ENCODE assay signal across 21 cellular contexts in the genomic region with DNA sequence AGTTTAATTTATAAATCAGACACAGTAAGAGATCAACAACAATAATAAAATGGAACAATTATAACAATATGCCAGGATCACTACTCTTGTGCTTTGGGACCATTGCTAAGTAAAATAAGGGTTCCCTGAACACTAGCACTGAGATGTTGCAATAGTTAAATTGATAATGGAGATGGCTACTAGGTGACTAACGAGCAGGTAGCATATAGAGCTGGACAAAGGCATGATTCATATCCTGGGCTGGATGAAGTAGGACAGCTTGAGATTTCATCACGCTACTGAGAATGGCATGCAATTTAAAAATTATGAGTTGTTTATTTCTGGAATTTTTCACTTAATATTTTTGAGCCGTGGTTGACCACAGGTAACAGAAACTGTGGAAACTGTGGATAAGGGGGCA. TPM values are rescaled to one million over a fixed set of nuclear protein-coding genes. Genes with fewer than 3 reads are reported as not detected.
DNase-seq lines count a peak whose midpoint lies in the region; ATAC-seq, FAIRE-seq and TF ChIP-seq lines count a peak whose summit lies in the region.
"Had no signal": no experiment of that assay in that cellular context is flagged by ENCODE, and none has a peak within 500 bp of the region (broad histone marks: within the 10 kb centered on the region; RNA-seq: fewer than 3 reads in every experiment).

No MANE protein-coding gene starts in this region.

- H3K4me2 ChIP-seq in A549: peak overlapping the region; percentile 56

- peaks cover 11% of the 10 kb centered on the region for H3K27me3 Mint-ChIP-seq in T-helper 2 cell treated with Interferon-gamma antibody and Interleukin-4, amounts not matched to agents 5 μg/mL and 100 μg/mL, for 36 hours (ENCODE audit: low read depth)

- no peaks in the 10 kb centered on the region for H3K9me3 Mint-ChIP-seq in T-helper 2 cell treated with Interferon-gamma antibody and Interleukin-4, amounts not matched to agents 5 μg/mL and 100 μg/mL, for 36 hours
- H3K9me3 Mint-ChIP-seq: activated T-helper 17 cell treated with anti-CD3 and anti-CD28 coated beads, Interleukin-2, amount 50 U/mL, for 72 hours had no signal

- peak; percentile 76 to 85 for ATAC-seq in A549
- ATAC-seq: activated CD8-positive, alpha-beta T cell treated with anti-CD3 and anti-CD28 coated beads, Interleukin-2, amount 10 ng/mL, durations not matched to agents 7 days and 5 days; activated T-helper 17 cell treated with anti-CD3 and anti-CD28 coated beads, Interleukin-2, amount 50 U/mL, for 72 hours; pancreas had no signal

- no peaks in the 10 kb centered on the region for H3K9me3 ChIP-seq in A549
- H3K9me3 ChIP-seq: pancreas, spleen had no signal

- no peak for TF ChIP-seq EP300 in A549 (IDR thresholded peaks at IDR 0.05)

- no peak overlapping the region for H3K27ac Mint-ChIP-seq in T-helper 2 cell treated with Interferon-gamma antibody and Interleukin-4, amounts not matched to agents 5 μg/mL and 100 μg/mL, for 36 hours
- H3K27ac Mint-ChIP-seq: activated CD8-positive, alpha-beta T cell treated with anti-CD3 and anti-CD28 coated beads, Interleukin-2, amount 10 ng/mL, durations not matched to agents 7 days and 5 days; activated T-helper 17 cell treated with anti-CD3 and anti-CD28 coated beads, Interleukin-2, amount 50 U/mL, for 72 hours had no signal

- DNase-seq in A549 (ENCODE audit: low read depth in 1 of 2, low spot score in 1 of 2) (peak in 1 of 2 experiments; percentile 51), HS-5 (ENCODE audit: low read depth) (peak; percentile 68), amniotic epithelial cell (ENCODE audit: low read depth) (peak; percentile 94), fibroblast of villous mesenchyme (ENCODE audit: low read depth) (peak; percentile 62), pons (ENCODE audit: low spot score) (no peak), retina (no peak)
- DNase-seq in T-helper 2 cell treated with Interferon-gamma antibody and Interleukin-4, amounts not matched to agents 5 μg/mL and 100 μg/mL, for 36 hours (ENCODE audit: low spot score): no peak
- no peak for DNase-seq in central memory CD4-positive, alpha-beta T cell
- DNase-seq: activated CD8-positive, alpha-beta T cell treated with anti-CD3 and anti-CD28 coated beads, Interleukin-2, amount 10 ng/mL, durations not matched to agents 7 days and 5 days; anterior cingulate cortex; effector CD4-positive, alpha-beta T cell; H7; Karpas-422; NCI-H1930; NCI-H748 treated with DMSO at 0.1 percent for 48 hours; pancreas; SIG-M5 had no signal

- FAIRE-seq in A549 (lab: Jason Lieb, UNC): peak; percentile 65
- FAIRE-seq: D721Med, islet of Langerhans, pancreas had no signal

- no peaks in the 10 kb centered on the region for H3K36me3 Mint-ChIP-seq in T-helper 2 cell treated with Interferon-gamma antibody and Interleukin-4, amounts not matched to agents 5 μg/mL and 100 μg/mL, for 36 hours (ENCODE audit: low read depth)

- TF ChIP-seq RAD21 in A549 (conservative IDR thresholded peaks at IDR 0.05 in 1 of 2, IDR thresholded peaks at IDR 0.05 in 1 of 2): no peak

- H3K4me3 ChIP-seq in A549 (no peak overlapping the region), fibroblast of villous mesenchyme (ENCODE audit: low read depth, low read length) (no peak overlapping the region)
- H3K4me3 ChIP-seq: pancreas, spleen had no signal

- no peak for TF ChIP-seq POLR2A in A549 (IDR thresholded peaks at IDR 0.05; ENCODE audit: low read length)

- peak overlapping the region; percentile 75 to 76 for H3K27ac ChIP-seq in A549
- H3K27ac ChIP-seq: pancreas, spleen had no signal

- 21% methylated on average over 3 of the region's 3 CpGs for WGBS in A549 (ENCODE audit: missing lambda C conversion rate)

- H3K4me1 ChIP-seq in A549: peaks cover 15% of the 10 kb centered on the region
- H3K4me1 ChIP-seq: pancreas, spleen had no signal

- CTCF ChIA-PET in A549 (lab: Yijun Ruan, JAX): interaction anchor here (0.6 to 4.3 kb wide), 7 partner anchors 9 to 495 kb away, joined by 3 to 31 read pairs (median 3); no protein-coding TSS in a partner anchor

- POLR2A ChIA-PET in A549 (lab: Yijun Ruan, JAX): no interaction called here

- no peaks in the 10 kb centered on the region for H3K4me1 Mint-ChIP-seq in T-helper 2 cell treated with Interferon-gamma antibody and Interleukin-4, amounts not matched to agents 5 μg/mL and 100 μg/mL, for 36 hours (ENCODE audit: low read depth)
- H3K4me1 Mint-ChIP-seq: activated T-helper 17 cell treated with anti-CD3 and anti-CD28 coated beads, Interleukin-2, amount 50 U/mL, for 72 hours had no signal

- TF ChIP-seq CTCF in A549 (IDR thresholded peaks at IDR 0.05) (no peak), fibroblast of villous mesenchyme (IDR thresholded peaks at IDR 0.05; ENCODE audit: insufficient read depth, low read depth, low read length) (no peak)

- no peak overlapping the region for H3K4me3 Mint-ChIP-seq in T-helper 2 cell treated with Interferon-gamma antibody and Interleukin-4, amounts not matched to agents 5 μg/mL and 100 μg/mL, for 36 hours
- H3K4me3 Mint-ChIP-seq: activated CD8-positive, alpha-beta T cell treated with anti-CD3 and anti-CD28 coated beads, Interleukin-2, amount 10 ng/mL, durations not matched to agents 7 days and 5 days; activated T-helper 17 cell treated with anti-CD3 and anti-CD28 coated beads, Interleukin-2, amount 50 U/mL, for 72 hours had no signal

TF ChIP-seq in A549, 52 proteins besides CTCF, POLR2A, EP300 and RAD21:
- TF ChIP-seq JUNB (IDR thresholded peaks at IDR 0.05) (peak; percentile 70), TP53 (CRISPR knock-in tag; IDR thresholded peaks at IDR 0.05) (no peak), EHMT2 (IDR thresholded peaks at IDR 0.05; ENCODE audit: low read depth) (no peak), FOSL2 (IDR thresholded peaks at IDR 0.05) (peak; percentile 63; the same call in 1 of the 2 replicates), FOSL2 (CRISPR knock-in tag; IDR thresholded peaks at IDR 0.05) (peak; percentile 60), HEYL (CRISPR knock-in tag; IDR thresholded peaks at IDR 0.05) (no peak), ZSCAN20 (CRISPR knock-in tag; IDR thresholded peaks at IDR 0.05) (no peak), NFE2L2 (conservative IDR thresholded peaks at IDR 0.05; ENCODE audit: low read length) (no peak), MAZ (IDR thresholded peaks at IDR 0.05; ENCODE audit: borderline replicate concordance, low read depth, low read length) (no peak), CEBPB (IDR thresholded peaks at IDR 0.05) (peak; percentile 79 to 84), JUN (IDR thresholded peaks at IDR 0.05) (peak in 1 of 2 experiments; percentile 47; a peak in 1 of 5 replicates), HOXB13 (CRISPR knock-in tag; IDR thresholded peaks at IDR 0.05; ENCODE audit: low read depth) (no peak)
- TF ChIP-seq, protein P1, sequence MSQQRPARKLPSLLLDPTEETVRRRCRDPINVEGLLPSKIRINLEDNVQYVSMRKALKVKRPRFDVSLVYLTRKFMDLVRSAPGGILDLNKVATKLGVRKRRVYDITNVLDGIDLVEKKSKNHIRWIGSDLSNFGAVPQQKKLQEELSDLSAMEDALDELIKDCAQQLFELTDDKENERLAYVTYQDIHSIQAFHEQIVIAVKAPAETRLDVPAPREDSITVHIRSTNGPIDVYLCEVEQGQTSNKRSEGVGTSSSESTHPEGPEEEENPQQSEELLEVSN (IDR thresholded peaks at IDR 0.05; ENCODE audit: borderline replicate concordance, low read depth): no peak

RNA-seq across cellular contexts. Expression of a gene that starts 20.7 kb away (rescaled TPM):
- polyA plus RNA-seq in A549 (2011; rRNA removed): 1.1 and 1.2 TPM in 2 replicates
- polyA plus RNA-seq in A549 (2012; cell fraction: cytosol; rRNA removed): 0.19 and 0.24 TPM in 2 replicates
- polyA plus RNA-seq in A549 (2012; cell fraction: nucleus; rRNA removed): 0.06 TPM in 1 of 2 replicates, not detected in the other
- 1.8 to 2.6 TPM (median 2.4 TPM) in 3 replicates for polyA plus RNA-seq in A549 (2017; fragmentation: RNase III; extraction: RNeasy Plus Mini Kit Qiagen cat#74134 plus additional on column Dnase treatment)
- polyA minus RNA-seq in A549 (2011; rRNA and poly(A)+ RNA removed): 0.37 TPM in 1 of 2 replicates, not detected in the other
- total RNA-seq in fibroblast of villous mesenchyme: under 0.01 and 0.43 TPM in 2 replicates
- total RNA-seq: activated CD8-positive, alpha-beta T cell treated with anti-CD3 and anti-CD28 coated beads, Interleukin-2, amount 10 ng/mL, durations not matched to agents 7 days and 5 days; activated T-helper 17 cell treated with anti-CD3 and anti-CD28 coated beads, Interleukin-2, amount 50 U/mL, for 72 hours had no signal

Comparison
In these comparisons a context has a peak if more than half of its experiments do, and no peak if none do; other contexts are left out.
1. DNase-seq: peak in HS-5 (single experiment), amniotic epithelial cell (single experiment) and fibroblast of villous mesenchyme (single experiment); none in T-helper 2 cell treated with Interferon-gamma antibody and Interleukin-4, amounts not matched to agents 5 μg/mL and 100 μg/mL, for 36 hours (single experiment), pons (single experiment), central memory CD4-positive, alpha-beta T cell (single experiment) and retina (single experiment).